In genomic region chr19:41570639-41571112, GRCh38 we compare ENCODE assay signal across 8 cellular contexts. TPM values are rescaled to one million over a fixed set of nuclear protein-coding genes. Genes with fewer than 3 reads are reported as not detected.
DNase-seq lines count a peak whose midpoint lies in the region; ATAC-seq and TF ChIP-seq lines count a peak whose summit lies in the region.

No MANE protein-coding gene starts in this region.

- H3K27ac ChIP-seq in Karpas-422 (ENCODE audit: low read length) (no peak overlapping the region), Peyer's patch (no peak overlapping the region), testis (no peak overlapping the region)

- no peaks in the 10 kb centered on the region for H3K9me2 ChIP-seq in Karpas-422 (replicated peaks; ENCODE audit: insufficient read depth, low read length)

- H3K36me3 ChIP-seq in Karpas-422 (ENCODE audit: insufficient read depth, low read length) (no peaks in the 10 kb centered on the region), Peyer's patch (no peaks in the 10 kb centered on the region), testis (ENCODE audit: low read depth, missing control alignments) (no peaks in the 10 kb centered on the region)

- no peaks in the 10 kb centered on the region for H3K79me2 ChIP-seq in Karpas-422 (ENCODE audit: low read length)

- peak overlapping the region; percentile 55; the same call in 1 of the 2 replicates for H2AFZ ChIP-seq in Karpas-422 (ENCODE audit: low read length)

- ATAC-seq in omental fat pad (ENCODE audit: low FRiP score) (peak; percentile 64), GM18867 (IDR thresholded peaks at IDR 0.05; ENCODE audit: unreplicated experiment) (no peak)

- H3K4me3 ChIP-seq in Karpas-422 (ENCODE audit: low read length) (no peak overlapping the region), Peyer's patch (no peak overlapping the region), fibroblast of the aortic adventitia (ENCODE audit: low read depth, low read length) (no peak overlapping the region), testis (no peak overlapping the region)

- WGBS in testis, 2 donors: 3 to 11% methylated on average over 6 to 7 of the region's 7 CpGs

- H4K20me1 ChIP-seq in Karpas-422 (ENCODE audit: insufficient read depth, low read depth, low read length): no peaks in the 10 kb centered on the region

- H3K4me1 ChIP-seq in Karpas-422 (ENCODE audit: low read length): no peaks in the 10 kb centered on the region
- no peaks in the 10 kb centered on the region for H3K4me1 ChIP-seq in Peyer's patch
- no peaks in the 10 kb centered on the region for H3K4me1 ChIP-seq in testis

- peak; percentile 63 to 93 (median 82) for TF ChIP-seq CTCF in Peyer's patch (IDR thresholded peaks at IDR 0.05)
- peak; percentile 95 for TF ChIP-seq CTCF in fibroblast of the aortic adventitia (IDR thresholded peaks at IDR 0.05; ENCODE audit: insufficient read depth, low read length)
- no peak for TF ChIP-seq CTCF in omental fat pad (IDR thresholded peaks at IDR 0.05)
- peak; percentile 31 to 81 (median 75) for TF ChIP-seq CTCF in testis (IDR thresholded peaks at IDR 0.05)

- intact Hi-C loops in testis (cut with DNase I; ENCODE audit: low total_unique reads): loop anchor here (10.0 kb wide), 1 partner anchor 126 kb away; the partner anchor contains the start of gene ERICH4

- no peak for TF ChIP-seq POLR2A in Peyer's patch (IDR thresholded peaks at IDR 0.05)
- no peak for TF ChIP-seq POLR2A in testis (IDR thresholded peaks at IDR 0.05)

- H3K4me2 ChIP-seq in Karpas-422 (ENCODE audit: low read depth, low read length, poor library complexity, severe bottlenecking): no peak overlapping the region

- H3K9me3 ChIP-seq in Karpas-422 (ENCODE audit: low read length) (no peaks in the 10 kb centered on the region), Peyer's patch (no peaks in the 10 kb centered on the region), testis (no peaks in the 10 kb centered on the region)

- H3K27me3 ChIP-seq in Karpas-422 (ENCODE audit: low read length): no peaks in the 10 kb centered on the region
- H3K27me3 ChIP-seq in Peyer's patch: no peaks in the 10 kb centered on the region
- H3K27me3 ChIP-seq in testis: no peaks in the 10 kb centered on the region

- DNase-seq in DMS53 treated with DMSO at 0.1 percent for 48 hours (lab: John Stamatoyannopoulos, UW; ENCODE audit: unreplicated experiment): peak; percentile 51
- DNase-seq in Karpas-422: peak; percentile 93
- DNase-seq in Peyer's patch: peak; percentile 83 to 94 (median 90)
- DNase-seq in activated T-cell treated with anti-CD3 and anti-CD28 coated beads, Interleukin-2, amount 50 U/mL, for 48 hours: peak; percentile 89 to 90
- DNase-seq in fibroblast of the aortic adventitia (ENCODE audit: low read depth): peak; percentile 65
- DNase-seq in omental fat pad (ENCODE audit: low spot score): peak; percentile 85
- DNase-seq in testis: peak; percentile 91

- no peak overlapping the region for H3K9ac ChIP-seq in Karpas-422 (ENCODE audit: low read length)

RNA-seq across cellular contexts. Expression of gene CEACAM21, which starts 5.3 kb away (rescaled TPM):
- not detected in 2 replicates for total RNA-seq in Karpas-422 (2014; rRNA removed; shearing (Covaris generic); ENCODE audit: low replicate concordance)
- total RNA-seq in Peyer's patch (1 to 10 TPM in 3 of 4 donors, not detected in 1; 1.7 to 9.9 (median 2.5) TPM), fibroblast of the aortic adventitia (ENCODE audit: low replicate concordance) (not detected in 2 replicates), omental fat pad (1 to 10 TPM in 2 of 4 donors, under 1 TPM in 2; 0.37 to 3.5 (median 1.4) TPM), testis (1 to 10 TPM in 1 of 2 donors, under 1 TPM in 1; 0.71 to 1.3 TPM)
- 3.6 TPM for polyA plus RNA-seq in testis (ENCODE audit: insufficient read depth, low read depth, low replicate concordance)

RNA-seq across cellular contexts. Expression of gene CEACAM4, which starts 56.2 kb away (rescaled TPM):
- not detected in 2 replicates for total RNA-seq in Karpas-422 (2014; rRNA removed; shearing (Covaris generic); ENCODE audit: low replicate concordance)
- not detected for total RNA-seq in Peyer's patch
- total RNA-seq in fibroblast of the aortic adventitia (ENCODE audit: low replicate concordance): not detected in 2 replicates
- 1 to 10 TPM in 3 of 4 donors, not detected in 1; 1.7 to 9.0 (median 2.6) TPM for total RNA-seq in omental fat pad
- total RNA-seq in testis: 1 to 10 TPM in 1 of 2 donors, not detected in 1; 1.7 TPM
- polyA plus RNA-seq in testis (ENCODE audit: insufficient read depth, low read depth, low replicate concordance): 0.47 TPM

Comparison
In these comparisons a context has a peak if more than half of its experiments do, and no peak if none do; other contexts are left out.
1. CTCF ChIP-seq: peak in Peyer's patch (6 of 6), fibroblast of the aortic adventitia (single experiment) and testis (3 of 3); none in omental fat pad (0 of 3).
2. Peak in every context shown above with its lines, with median percentiles within 50 percentile points of each other: DNase-seq.